1 cellular context compared by ENCODE assay signal in the genomic region with DNA sequence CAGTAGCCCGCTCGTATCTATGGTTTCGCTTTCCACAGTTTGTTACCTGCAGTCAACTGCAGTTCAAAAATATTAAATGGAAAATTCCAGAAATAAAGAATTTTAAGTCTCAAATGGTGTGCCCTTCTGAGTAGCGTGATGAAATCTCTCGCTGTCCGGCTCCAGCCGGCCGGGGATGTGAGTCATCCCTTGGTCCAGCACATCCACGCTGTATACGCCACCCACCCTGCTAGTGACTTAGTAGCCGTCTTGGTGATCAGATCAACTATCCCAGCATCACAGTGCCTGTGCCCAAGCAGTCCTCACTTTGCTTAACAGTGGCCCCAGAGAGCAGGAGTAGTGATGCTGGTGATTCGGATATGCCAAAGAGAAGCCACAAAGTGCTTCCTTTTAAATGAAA.
TF ChIP-seq lines count a peak whose summit lies in the region.

No MANE protein-coding gene starts in this region.

TF ChIP-seq in IMR-90, 13 proteins besides CTCF, POLR2A, EP300 and RAD21 (continued from another document):
- TF ChIP-seq, protein P1, sequence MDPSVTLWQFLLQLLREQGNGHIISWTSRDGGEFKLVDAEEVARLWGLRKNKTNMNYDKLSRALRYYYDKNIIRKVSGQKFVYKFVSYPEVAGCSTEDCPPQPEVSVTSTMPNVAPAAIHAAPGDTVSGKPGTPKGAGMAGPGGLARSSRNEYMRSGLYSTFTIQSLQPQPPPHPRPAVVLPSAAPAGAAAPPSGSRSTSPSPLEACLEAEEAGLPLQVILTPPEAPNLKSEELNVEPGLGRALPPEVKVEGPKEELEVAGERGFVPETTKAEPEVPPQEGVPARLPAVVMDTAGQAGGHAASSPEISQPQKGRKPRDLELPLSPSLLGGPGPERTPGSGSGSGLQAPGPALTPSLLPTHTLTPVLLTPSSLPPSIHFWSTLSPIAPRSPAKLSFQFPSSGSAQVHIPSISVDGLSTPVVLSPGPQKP (IDR thresholded peaks at IDR 0.05; ENCODE audit: borderline replicate concordance, low read depth, low read length), result no peak
- TF ChIP-seq USF2 (IDR thresholded peaks at IDR 0.05; ENCODE audit: low read depth, low read length), result no peak
- TF ChIP-seq RCOR1 (IDR thresholded peaks at IDR 0.05; ENCODE audit: insufficient replicate concordance, low read length), result no peak
- no peak for TF ChIP-seq MXI1 (IDR thresholded peaks at IDR 0.05; ENCODE audit: borderline replicate concordance, low read depth, low read length)
